1 cellular context compared by ENCODE assay signal in genomic region chr12:15520083-15520482, GRCh38.
TF ChIP-seq lines count a peak whose summit lies in the region.

No MANE protein-coding gene starts in this region.

TF ChIP-seq in GM23338, 12 proteins besides CTCF, POLR2A, EP300 and RAD21 (continued from another document):
- TF ChIP-seq ZNF462 (CRISPR knock-in tag; IDR thresholded peaks at IDR 0.05) (no peak), JUNB (IDR thresholded peaks at IDR 0.05; ENCODE audit: unreplicated experiment) (no peak), ETS1 (IDR thresholded peaks at IDR 0.05) (no peak), NANOG (IDR thresholded peaks at IDR 0.05; ENCODE audit: borderline replicate concordance) (no peak), EZH2phosphoT487 (IDR thresholded peaks at IDR 0.05; ENCODE audit: unreplicated experiment) (no peak), CREB1 (CRISPR knock-in tag; IDR thresholded peaks at IDR 0.05; ENCODE audit: low read depth) (no peak), STAT1 (IDR thresholded peaks at IDR 0.05; ENCODE audit: unreplicated experiment) (no peak)
TF ChIP-seq in GM23338: peak in this region for 0.
